ENCODE assay signal across 1 cellular context in the genomic region with DNA sequence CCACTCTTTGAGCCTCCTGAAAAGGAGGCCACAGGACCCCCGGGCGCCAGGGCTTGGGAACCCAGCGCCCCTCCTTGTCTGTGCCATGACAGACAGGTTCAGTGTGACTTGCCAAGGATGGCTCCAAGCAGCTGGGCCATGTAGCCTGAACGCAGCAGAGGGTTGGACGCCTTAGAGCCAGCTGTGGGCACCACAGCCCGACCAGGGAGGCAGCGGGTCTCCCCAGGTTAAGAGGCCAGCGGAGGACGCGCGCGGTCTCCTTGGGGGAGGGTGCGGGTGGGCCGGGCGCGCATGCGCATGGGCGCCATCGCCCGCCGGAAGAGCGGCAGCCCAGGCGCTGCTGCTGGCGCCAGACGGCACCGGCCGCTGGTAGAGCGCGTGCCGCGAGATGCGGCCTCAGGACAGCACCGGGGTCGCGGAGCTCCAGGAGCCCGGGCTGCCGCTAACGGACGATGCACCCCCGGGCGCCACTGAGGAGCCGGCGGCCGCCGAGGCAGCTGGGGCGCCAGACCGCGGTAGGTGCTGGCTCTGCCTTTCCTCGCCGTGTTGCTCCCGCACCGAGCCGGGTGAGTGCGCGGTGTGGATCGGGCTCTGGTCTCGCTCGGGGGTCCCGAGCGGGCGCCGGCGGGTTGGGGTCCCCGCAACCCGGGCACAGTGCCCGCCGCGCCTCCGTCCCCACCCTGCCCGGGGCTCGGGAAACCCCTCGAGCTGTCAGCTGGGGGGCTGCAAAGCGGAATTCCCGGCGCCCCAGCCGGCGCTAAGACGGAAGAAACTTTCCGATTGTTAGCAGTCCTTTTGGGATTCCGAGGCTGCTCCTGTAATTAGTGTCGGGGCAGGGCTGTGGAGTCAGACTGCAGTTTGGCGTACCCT.
TF ChIP-seq lines count a peak whose summit lies in the region.

A gene with protein sequence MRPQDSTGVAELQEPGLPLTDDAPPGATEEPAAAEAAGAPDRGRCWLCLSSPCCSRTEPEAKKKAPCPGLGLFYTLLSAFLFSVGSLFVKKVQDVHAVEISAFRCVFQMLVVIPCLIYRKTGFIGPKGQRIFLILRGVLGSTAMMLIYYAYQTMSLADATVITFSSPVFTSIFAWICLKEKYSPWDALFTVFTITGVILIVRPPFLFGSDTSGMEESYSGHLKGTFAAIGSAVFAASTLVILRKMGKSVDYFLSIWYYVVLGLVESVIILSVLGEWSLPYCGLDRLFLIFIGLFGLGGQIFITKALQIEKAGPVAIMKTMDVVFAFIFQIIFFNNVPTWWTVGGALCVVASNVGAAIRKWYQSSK (plus strand): TSS at position 333 of the 870 bp plus-strand sequence. CDS start 56 bp downstream, at position 389.

TF ChIP-seq in HEK293, 187 proteins besides CTCF, POLR2A, EP300 and RAD21 (continued from another document and continues in another):
- TF ChIP-seq ZBTB7A (tag by site-specific recombination; IDR thresholded peaks at IDR 0.05; ENCODE audit: low read depth) = 0 out of 2 replicates have a peak, but pooled peaks have one; percentile 52
- TF ChIP-seq ZNF776 (tag by site-specific recombination; IDR thresholded peaks at IDR 0.05; ENCODE audit: borderline replicate concordance) = no peak
- TF ChIP-seq ZNF157 (tag by site-specific recombination; IDR thresholded peaks at IDR 0.05) = no peak
- no peak for TF ChIP-seq ZNF544 (tag by site-specific recombination; IDR thresholded peaks at IDR 0.05)
- no peak for TF ChIP-seq ZSCAN23 (tag by site-specific recombination; IDR thresholded peaks at IDR 0.05)
- no peak for TF ChIP-seq ZNF433 (tag by site-specific recombination; IDR thresholded peaks at IDR 0.05; ENCODE audit: low read depth)
- no peak; the same call in 1 of the 2 replicates for TF ChIP-seq KLF10 (tag by site-specific recombination; IDR thresholded peaks at IDR 0.05)
- no peak for TF ChIP-seq ZNF174 (tag by site-specific recombination; IDR thresholded peaks at IDR 0.05)
- TF ChIP-seq ZNF510 (tag by site-specific recombination; IDR thresholded peaks at IDR 0.05; ENCODE audit: insufficient replicate concordance) = no peak
- TF ChIP-seq ZBTB8A (tag by site-specific recombination; IDR thresholded peaks at IDR 0.05) = peak; percentile 79
- TF ChIP-seq ZNF350 (tag by site-specific recombination; IDR thresholded peaks at IDR 0.05) = no peak
- TF ChIP-seq HOXC10 (CRISPR knock-in tag; IDR thresholded peaks at IDR 0.05) = no peak
- TF ChIP-seq BCL11B (tag by site-specific recombination; IDR thresholded peaks at IDR 0.05; ENCODE audit: low read depth) = no peak
- TF ChIP-seq, protein P1, sequence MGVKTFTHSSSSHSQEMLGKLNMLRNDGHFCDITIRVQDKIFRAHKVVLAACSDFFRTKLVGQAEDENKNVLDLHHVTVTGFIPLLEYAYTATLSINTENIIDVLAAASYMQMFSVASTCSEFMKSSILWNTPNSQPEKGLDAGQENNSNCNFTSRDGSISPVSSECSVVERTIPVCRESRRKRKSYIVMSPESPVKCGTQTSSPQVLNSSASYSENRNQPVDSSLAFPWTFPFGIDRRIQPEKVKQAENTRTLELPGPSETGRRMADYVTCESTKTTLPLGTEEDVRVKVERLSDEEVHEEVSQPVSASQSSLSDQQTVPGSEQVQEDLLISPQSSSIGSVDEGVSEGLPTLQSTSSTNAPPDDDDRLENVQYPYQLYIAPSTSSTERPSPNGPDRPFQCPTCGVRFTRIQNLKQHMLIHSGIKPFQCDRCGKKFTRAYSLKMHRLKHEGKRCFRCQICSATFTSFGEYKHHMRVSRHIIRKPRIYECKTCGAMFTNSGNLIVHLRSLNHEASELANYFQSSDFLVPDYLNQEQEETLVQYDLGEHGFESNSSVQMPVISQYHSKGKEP (tag by site-specific recombination; IDR thresholded peaks at IDR 0.05) = no peak
- no peak for TF ChIP-seq ZNF248 (tag by site-specific recombination; IDR thresholded peaks at IDR 0.05)
- TF ChIP-seq ZFHX2 (tag by site-specific recombination; conservative IDR thresholded peaks at IDR 0.05) = peak; percentile 57
- no peak for TF ChIP-seq ZSCAN16 (tag by site-specific recombination; IDR thresholded peaks at IDR 0.05)
- TF ChIP-seq ZNF658 (tag by site-specific recombination; IDR thresholded peaks at IDR 0.05) = no peak
- peak; percentile 41; the same call in 1 of the 2 replicates for TF ChIP-seq SP2 (tag by site-specific recombination; IDR thresholded peaks at IDR 0.05)
- TF ChIP-seq HOXA7 (CRISPR knock-in tag; IDR thresholded peaks at IDR 0.05; ENCODE audit: borderline replicate concordance) = no peak
- TF ChIP-seq ZFP3 (tag by site-specific recombination; IDR thresholded peaks at IDR 0.05; ENCODE audit: low read depth) = no peak
- TF ChIP-seq ZNF426 (tag by site-specific recombination; IDR thresholded peaks at IDR 0.05) = no peak
- no peak for TF ChIP-seq ZNF747 (tag by site-specific recombination; IDR thresholded peaks at IDR 0.05)
- TF ChIP-seq ZNF202 (tag by site-specific recombination; IDR thresholded peaks at IDR 0.05; ENCODE audit: borderline replicate concordance) = no peak
- TF ChIP-seq ZNF660 (tag by site-specific recombination; IDR thresholded peaks at IDR 0.05) = no peak
- no peak; the same call in 1 of the 2 replicates for TF ChIP-seq ZNF146 (tag by site-specific recombination; IDR thresholded peaks at IDR 0.05)
- TF ChIP-seq, protein P2, sequence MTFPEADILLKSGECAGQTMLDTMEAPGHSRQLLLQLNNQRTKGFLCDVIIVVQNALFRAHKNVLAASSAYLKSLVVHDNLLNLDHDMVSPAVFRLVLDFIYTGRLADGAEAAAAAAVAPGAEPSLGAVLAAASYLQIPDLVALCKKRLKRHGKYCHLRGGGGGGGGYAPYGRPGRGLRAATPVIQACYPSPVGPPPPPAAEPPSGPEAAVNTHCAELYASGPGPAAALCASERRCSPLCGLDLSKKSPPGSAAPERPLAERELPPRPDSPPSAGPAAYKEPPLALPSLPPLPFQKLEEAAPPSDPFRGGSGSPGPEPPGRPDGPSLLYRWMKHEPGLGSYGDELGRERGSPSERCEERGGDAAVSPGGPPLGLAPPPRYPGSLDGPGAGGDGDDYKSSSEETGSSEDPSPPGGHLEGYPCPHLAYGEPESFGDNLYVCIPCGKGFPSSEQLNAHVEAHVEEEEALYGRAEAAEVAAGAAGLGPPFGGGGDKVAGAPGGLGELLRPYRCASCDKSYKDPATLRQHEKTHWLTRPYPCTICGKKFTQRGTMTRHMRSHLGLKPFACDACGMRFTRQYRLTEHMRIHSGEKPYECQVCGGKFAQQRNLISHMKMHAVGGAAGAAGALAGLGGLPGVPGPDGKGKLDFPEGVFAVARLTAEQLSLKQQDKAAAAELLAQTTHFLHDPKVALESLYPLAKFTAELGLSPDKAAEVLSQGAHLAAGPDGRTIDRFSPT (tag by site-specific recombination; IDR thresholded peaks at IDR 0.05) = peak; percentile 67; the same call in 1 of the 2 replicates
- no peak for TF ChIP-seq ZNF707 (tag by site-specific recombination; IDR thresholded peaks at IDR 0.05)
- no peak for TF ChIP-seq ZNF791 (tag by site-specific recombination; IDR thresholded peaks at IDR 0.05)
- TF ChIP-seq, protein P3, sequence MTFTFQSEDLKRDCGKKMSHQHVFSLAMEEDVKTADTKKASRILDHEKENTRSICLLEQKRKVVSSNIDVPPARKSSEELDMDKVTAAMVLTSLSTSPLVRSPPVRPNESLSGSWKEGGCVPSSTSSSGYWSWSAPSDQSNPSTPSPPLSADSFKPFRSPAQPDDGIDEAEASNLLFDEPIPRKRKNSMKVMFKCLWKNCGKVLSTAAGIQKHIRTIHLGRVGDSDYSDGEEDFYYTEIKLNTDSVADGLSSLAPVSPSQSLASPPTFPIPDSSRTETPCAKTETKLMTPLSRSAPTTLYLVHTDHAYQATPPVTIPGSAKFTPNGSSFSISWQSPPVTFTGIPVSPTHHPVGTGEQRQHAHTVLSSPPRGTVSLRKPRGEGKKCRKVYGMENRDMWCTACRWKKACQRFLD (tag by site-specific recombination; IDR thresholded peaks at IDR 0.05) = no peak
- no peak for TF ChIP-seq GFI1B (tag by site-specific recombination; IDR thresholded peaks at IDR 0.05)
- TF ChIP-seq ZNF302 (tag by site-specific recombination; IDR thresholded peaks at IDR 0.05; ENCODE audit: low read depth) = no peak
- no peak for TF ChIP-seq ZFP41 (tag by site-specific recombination; IDR thresholded peaks at IDR 0.05; ENCODE audit: borderline replicate concordance)
- TF ChIP-seq ZNF26 (tag by site-specific recombination; IDR thresholded peaks at IDR 0.05) = no peak
- no peak for TF ChIP-seq ZNF311 (tag by site-specific recombination; IDR thresholded peaks at IDR 0.05; ENCODE audit: borderline replicate concordance)
- TF ChIP-seq ZNF423 (tag by site-specific recombination; IDR thresholded peaks at IDR 0.05) = peak; percentile 34; the same call in 1 of the 2 replicates
- TF ChIP-seq ZNF335 (tag by site-specific recombination; conservative IDR thresholded peaks at IDR 0.05) = peak; percentile 87
- TF ChIP-seq PRDM1 (tag by site-specific recombination; IDR thresholded peaks at IDR 0.05) = no peak
- peak; percentile 77; the same call in 1 of the 2 replicates for TF ChIP-seq ZNF501 (tag by site-specific recombination; IDR thresholded peaks at IDR 0.05)
- no peak for TF ChIP-seq YY2 (tag by site-specific recombination; IDR thresholded peaks at IDR 0.05)
- no peak for TF ChIP-seq ZNF292 (tag by site-specific recombination; IDR thresholded peaks at IDR 0.05; ENCODE audit: borderline replicate concordance, low read depth)
- no peak for TF ChIP-seq ZNF280C (tag by site-specific recombination; IDR thresholded peaks at IDR 0.05)
- no peak for TF ChIP-seq ZNF623 (tag by site-specific recombination; IDR thresholded peaks at IDR 0.05)
- TF ChIP-seq ZNF221 (tag by site-specific recombination; IDR thresholded peaks at IDR 0.05; ENCODE audit: borderline replicate concordance) = no peak
- no peak for TF ChIP-seq ZNF366 (tag by site-specific recombination; conservative IDR thresholded peaks at IDR 0.05)
- peak; percentile 90 for TF ChIP-seq ZBTB10 (tag by site-specific recombination; IDR thresholded peaks at IDR 0.05)
- TF ChIP-seq GLIS2 (tag by site-specific recombination; IDR thresholded peaks at IDR 0.05) = peak; percentile 86
- TF ChIP-seq RBAK (tag by site-specific recombination; IDR thresholded peaks at IDR 0.05) = no peak
- no peak for TF ChIP-seq KLF9 (tag by site-specific recombination; IDR thresholded peaks at IDR 0.05; ENCODE audit: low read depth)
- TF ChIP-seq ZNF132 (tag by site-specific recombination; IDR thresholded peaks at IDR 0.05; ENCODE audit: borderline replicate concordance) = no peak
- TF ChIP-seq ZNF677 (tag by site-specific recombination; IDR thresholded peaks at IDR 0.05) = no peak
- TF ChIP-seq ZNF175 (tag by site-specific recombination; IDR thresholded peaks at IDR 0.05) = no peak
- peak; percentile 37; the same call in 1 of the 2 replicates for TF ChIP-seq ZIC2 (tag by site-specific recombination; IDR thresholded peaks at IDR 0.05)
- TF ChIP-seq ZNF2 (tag by site-specific recombination; IDR thresholded peaks at IDR 0.05) = no peak
- TF ChIP-seq ZNF266 (tag by site-specific recombination; IDR thresholded peaks at IDR 0.05; ENCODE audit: low read depth) = no peak; the same call in 1 of the 2 replicates
- peak; percentile 57 for TF ChIP-seq ZNF341 (tag by site-specific recombination; IDR thresholded peaks at IDR 0.05; ENCODE audit: low read depth)
- TF ChIP-seq ZBTB21 (tag by site-specific recombination; IDR thresholded peaks at IDR 0.05) = no peak
- TF ChIP-seq FEZF1 (tag by site-specific recombination; IDR thresholded peaks at IDR 0.05) = 0 out of 2 replicates have a peak, but pooled peaks have one; percentile 21
- TF ChIP-seq REPIN1 (tag by site-specific recombination; IDR thresholded peaks at IDR 0.05; ENCODE audit: low read depth) = no peak
- TF ChIP-seq ZNF792 (tag by site-specific recombination; IDR thresholded peaks at IDR 0.05) = no peak
